12 cellular contexts compared by ENCODE assay signal in genomic region chr9:135788576-135789300, GRCh38.
A peak's percentile ranks its signal among the peaks of the same experiment; 100 is the strongest.
DNase-seq lines count a peak whose midpoint lies in the region; ATAC-seq and TF ChIP-seq lines count a peak whose summit lies in the region.
"Had no signal": no experiment of that assay in that cellular context is flagged by ENCODE, and none has a peak within 500 bp of the region (broad histone marks: within the 10 kb centered on the region; RNA-seq: fewer than 3 reads in every experiment).

No MANE protein-coding gene starts in this region.

- H3K4me2 ChIP-seq in neuronal stem cell (ENCODE audit: insufficient read depth, low read length, poor library complexity, severe bottlenecking), result no peak overlapping the region
- no peak overlapping the region for H3K4me2 ChIP-seq in PC-3 (ENCODE audit: low read length)
- H3K4me2 ChIP-seq: GM23338 had no signal

- no peaks in the 10 kb centered on the region for H3K79me1 ChIP-seq in neuronal stem cell (ENCODE audit: low read depth, low read length)

- H2AFZ ChIP-seq in neuronal stem cell (ENCODE audit: low read length), result no peak overlapping the region
- H2AFZ ChIP-seq in PC-3 (ENCODE audit: low read length), result no peak overlapping the region
- H2AFZ ChIP-seq: GM23338 had no signal

- no peaks in the 10 kb centered on the region for H3K4me1 ChIP-seq in neuronal stem cell (ENCODE audit: control insufficient read depth in 2 of 2, insufficient read depth in 1 of 2, low read depth in 1 of 2, low read length in 2 of 2)
- H3K4me1 ChIP-seq in PC-3 (ENCODE audit: insufficient read depth, low read length), result no peaks in the 10 kb centered on the region

- no peaks in the 10 kb centered on the region for H4K20me1 ChIP-seq in PC-3 (ENCODE audit: low read length)

- H3K9me2 ChIP-seq in PC-3 (replicated peaks; ENCODE audit: low read length), result no peaks in the 10 kb centered on the region

- no peaks in the 10 kb centered on the region for H3F3A ChIP-seq in PC-3 (ENCODE audit: low read length, unreplicated experiment)

- TF ChIP-seq CTCF in GM10266 (IDR thresholded peaks at IDR 0.05; ENCODE audit: control insufficient read depth, insufficient read depth, low read depth, missing control alignments) (no peak), PC-3 (conservative IDR thresholded peaks at IDR 0.05; ENCODE audit: low read depth, low read length) (no peak)

- CTCF ChIA-PET in PC-3 (lab: Charles Lee), result no interaction called here

- peak overlapping the region; percentile 75 for H2BK5ac ChIP-seq in neuronal stem cell (ENCODE audit: low read length)

- peak overlapping the region; percentile 67 for H2BK15ac ChIP-seq in neuronal stem cell (ENCODE audit: low read length)

- peak overlapping the region; percentile 6 for H2AK5ac ChIP-seq in neuronal stem cell (ENCODE audit: low read depth, low read length)

- ATAC-seq in HG02642 (IDR thresholded peaks at IDR 0.05; ENCODE audit: poor library complexity, unreplicated experiment) (no peak), PC-3 (no peak)
- ATAC-seq: GM23338 had no signal

- peak overlapping the region; percentile 91 for H3K18ac ChIP-seq in neuronal stem cell (ENCODE audit: low read length)

- H3K4ac ChIP-seq in neuronal stem cell (ENCODE audit: low read length), result no peak overlapping the region

- peak overlapping the region; percentile 90 for H2BK12ac ChIP-seq in neuronal stem cell (ENCODE audit: low read length)

- H4K8ac ChIP-seq in neuronal stem cell (ENCODE audit: low read depth, low read length), result peak overlapping the region; percentile 17

- H3K4me3 ChIP-seq in neuronal stem cell (ENCODE audit: low read length in 2 of 2), result no peak overlapping the region
- H3K4me3 ChIP-seq in PC-3 (ENCODE audit: low read length), result no peak overlapping the region
- H3K4me3 ChIP-seq: GM23338 had no signal

- no TSS peak for BruUV-seq in PC-3 (replicated peaks; lab: Mats Ljungman, UMichigan)

- H3K9ac ChIP-seq in neuronal stem cell (ENCODE audit: low read depth, low read length, poor library complexity) (no peak overlapping the region), PC-3 (ENCODE audit: low read length) (no peak overlapping the region)

- no peaks in the 10 kb centered on the region for H3K79me2 ChIP-seq in PC-3 (ENCODE audit: low read length)

- H3K14ac ChIP-seq in neuronal stem cell (ENCODE audit: low read length), result peak overlapping the region; percentile 38

- DNase-seq in GM10266 (ENCODE audit: extremely low spot score) (peak; percentile 21), HuH-7 (ENCODE audit: low spot score) (peak; percentile 64), neuronal stem cell (ENCODE audit: low spot score) (no peak), posterior cingulate gyrus (no peak), PC-3 (no peak)
- DNase-seq: CD4-positive, CD25-positive, alpha-beta regulatory T cell; DMS53; GF-D8; HCEC 1CT; HFFc6 had no signal

- H3K27me3 ChIP-seq in neuronal stem cell (ENCODE audit: control insufficient read depth in 3 of 3, insufficient read depth in 3 of 3, low read depth in 1 of 3, low read length in 3 of 3) (peaks cover 0 to 48% (median 0%) of the 10 kb centered on the region in 3 experiments), PC-3 (ENCODE audit: low read length) (no peaks in the 10 kb centered on the region)

- H3K36me3 ChIP-seq in neuronal stem cell (replicated peaks in 1 of 2; ENCODE audit: control insufficient read depth in 2 of 2, insufficient read depth in 2 of 2, low read length in 2 of 2) (no peaks in the 10 kb centered on the region), PC-3 (ENCODE audit: low read depth, low read length) (no peaks in the 10 kb centered on the region)

- H2BK120ac ChIP-seq in neuronal stem cell (ENCODE audit: low read depth, low read length), result no peak overlapping the region

- intact Hi-C loops in posterior cingulate gyrus (cut with DNase I), result no loop called here
- intact Hi-C loops in PC-3 (cut with micrococcal nuclease), result no loop called here

- H3K9me3 ChIP-seq in neuronal stem cell (replicated peaks in 1 of 2; ENCODE audit: control insufficient read depth in 2 of 2, insufficient read depth in 1 of 2, low read depth in 1 of 2, low read length in 2 of 2), result no peaks in the 10 kb centered on the region
- H3K9me3 ChIP-seq in PC-3 (ENCODE audit: low read length), result no peaks in the 10 kb centered on the region

- POLR2A ChIA-PET in PC-3 (lab: Charles Lee; ENCODE audit: unreplicated experiment), result interaction anchor here (0.6 kb wide), 1 partner anchor 173 kb away, joined by 7 read pairs; the partner anchor contains the start of gene UBAC1

- WGBS in neuronal stem cell (ENCODE audit: extremely low coverage in 2 of 2, insufficient read length in 2 of 2, insufficient replicate concordance in 1 of 2), 2 donors, result no CpG with 5 or more reads among the region's 36 CpGs

- no peak overlapping the region for H4K91ac ChIP-seq in neuronal stem cell (ENCODE audit: low read depth, low read length, poor library complexity)

- H3K23ac ChIP-seq in neuronal stem cell (ENCODE audit: low read depth, low read length, poor library complexity), result no peak overlapping the region

- H3K27ac ChIP-seq in neuronal stem cell (replicated peaks; ENCODE audit: low read length), result no peak overlapping the region
- no peak overlapping the region for H3K27ac ChIP-seq in PC-3 (ENCODE audit: low read length)

Comparison
In these comparisons a context has a peak if more than half of its experiments do, and no peak if none do; other contexts are left out.
1. DNase-seq: peak in GM10266 (single experiment) and HuH-7 (single experiment); none in neuronal stem cell (single experiment), posterior cingulate gyrus (0 of 10) and PC-3 (single experiment).